ENCODE assay signal across 16 cellular contexts in genomic region chr19:3100747-3101730, GRCh38. TPM values are rescaled to one million over a fixed set of nuclear protein-coding genes. Genes with fewer than 3 reads are reported as not detected.
DNase-seq lines count a peak whose midpoint lies in the region; ATAC-seq, FAIRE-seq and TF ChIP-seq lines count a peak whose summit lies in the region.
"Had no signal": no experiment of that assay in that cellular context is flagged by ENCODE, and none has a peak within 500 bp of the region (broad histone marks: within the 10 kb centered on the region; RNA-seq: fewer than 3 reads in every experiment).

No MANE protein-coding gene starts in this region.

- dilution Hi-C loops in mammary epithelial cell (cut with HindIII; ENCODE audit: low sequenced_read_pairs): loop anchor here (5.0 kb wide), 3 partner anchors 44 to 79 kb away; partner anchors contain the start of gene S1PR4

- H3K9ac ChIP-seq in mammary epithelial cell (ENCODE audit: insufficient read depth, low read length) (no peak overlapping the region), HepG2 (ENCODE audit: insufficient read depth, low read depth, low read length) (no peak overlapping the region), skeletal muscle tissue (ENCODE audit: low read depth in 1 of 3, low read length in 3 of 3) (peak overlapping the region; percentile 6 to 99 (median 10))

- CTCF ChIA-PET in MCF 10A (lab: Yijun Ruan, JAX) (interaction anchor here (0.5 to 1.7 kb wide), 4 partner anchors 8 to 115 kb away, joined by 3 to 9 read pairs (median 4); no protein-coding TSS in a partner anchor), mammary epithelial cell (lab: Charles Lee; ENCODE audit: low non-redundant PET) (no interaction called here), HepG2 (lab: Yijun Ruan, JAX; ENCODE audit: low intra/inter-chr PET ratio, low total read pairs) (no interaction called here)

- H3K36me3 ChIP-seq in mammary epithelial cell (ENCODE audit: insufficient read depth, low read length) (no peaks in the 10 kb centered on the region), WERI-Rb-1 (peaks cover 3% of the 10 kb centered on the region; the same call in 1 of the 2 replicates), HepG2 (replicated peaks in 1 of 2; ENCODE audit: control insufficient read depth in 1 of 2, insufficient read depth in 2 of 2, low read length in 2 of 2) (no peaks in the 10 kb centered on the region; a peak in 1 of 5 replicates), skeletal muscle tissue (ENCODE audit: control insufficient read depth in 3 of 3, insufficient read depth in 3 of 3, low read length in 3 of 3) (peaks cover 0 to 2% (median 0%) of the 10 kb centered on the region in 3 donors)

- peaks cover 33% of the 10 kb centered on the region for H3K4me1 ChIP-seq in mammary epithelial cell (ENCODE audit: insufficient read depth, low read length)
- peaks cover 48% of the 10 kb centered on the region for H3K4me1 ChIP-seq in HepG2 (ENCODE audit: insufficient read depth, low read length)
- H3K4me1 ChIP-seq in skeletal muscle tissue (ENCODE audit: control insufficient read depth in 3 of 3, insufficient read depth in 3 of 3, low read length in 3 of 3): peaks cover 66 to 87% (median 81%) of the 10 kb centered on the region in 3 donors

- no peaks in the 10 kb centered on the region for H3K27me3 Mint-ChIP-seq in MCF 10A (ENCODE audit: insufficient read depth, unreplicated experiment)
- peaks cover 4% of the 10 kb centered on the region for H3K27me3 Mint-ChIP-seq in nephron progenitor cell (ENCODE audit: low read depth, poor library complexity)

- H2AFZ ChIP-seq in mammary epithelial cell (ENCODE audit: low read depth, low read length): no peak overlapping the region
- H2AFZ ChIP-seq in HepG2 (ENCODE audit: low read length): no peak overlapping the region

- ATAC-seq in HepG2: no peak
- ATAC-seq in GM21360 (IDR thresholded peaks at IDR 0.05; ENCODE audit: unreplicated experiment): no peak
- ATAC-seq in HG02981 (IDR thresholded peaks at IDR 0.05; ENCODE audit: unreplicated experiment): no peak

- in situ Hi-C loops in mammary epithelial cell (cut with MboI; ENCODE audit: low sequenced_read_pairs in 2 of 2): loop anchor here (10.0 kb wide), 2 partner anchors 136 to 146 kb away; no protein-coding TSS in a partner anchor
- in situ Hi-C loops in HepG2 (cut with HindIII; ENCODE audit: extremely low pct_ligation_motif_present, low pct_unique_long_range_greater_than_20kb): no loop called here

- no peak for FAIRE-seq in HepG2 (lab: Jason Lieb, UNC)

- TF ChIP-seq EP300 in HepG2 (IDR thresholded peaks at IDR 0.05; ENCODE audit: low read depth in 2 of 2, low read length in 2 of 2) (no peak), HepG2 (CRISPR knock-in tag; IDR thresholded peaks at IDR 0.05; ENCODE audit: borderline replicate concordance) (no peak)

- no peak for TF ChIP-seq POLR2A in HepG2 (IDR thresholded peaks at IDR 0.05; ENCODE audit: insufficient read depth in 1 of 2, low read depth in 2 of 2, low read length in 2 of 2)

- H3K4me3 ChIP-seq in mammary epithelial cell (replicated peaks in 1 of 3; ENCODE audit: insufficient read depth in 1 of 3, low read depth in 2 of 3, low read length in 3 of 3): no peak overlapping the region
- no peak overlapping the region for H3K4me3 ChIP-seq in WERI-Rb-1 (ENCODE audit: low read depth, low read length)
- no peak overlapping the region for H3K4me3 ChIP-seq in HepG2 (replicated peaks in 1 of 3; ENCODE audit: insufficient read depth in 1 of 3, low read depth in 2 of 3, low read length in 3 of 3)
- H3K4me3 ChIP-seq in skeletal muscle tissue (ENCODE audit: low read length in 3 of 3): no peak overlapping the region

- H3K4me1 Mint-ChIP-seq in MCF 10A (ENCODE audit: insufficient read depth, unreplicated experiment) (peaks cover 22% of the 10 kb centered on the region), nephron progenitor cell (peaks cover 20% of the 10 kb centered on the region)

- no TSS peak for BruUV-seq in MCF 10A (replicated peaks; lab: Mats Ljungman, UMichigan)
- no TSS peak for BruUV-seq in mammary epithelial cell (replicated peaks; lab: Mats Ljungman, UMichigan)
- BruUV-seq in HepG2 (replicated peaks; lab: Mats Ljungman, UMichigan): no TSS peak

- intact Hi-C loops in MCF 10A (cut with micrococcal nuclease) (no loop called here), mammary epithelial cell (cut with micrococcal nuclease) (loop anchor here (10.0 kb wide), 1 partner anchor 216 kb away; no protein-coding TSS in a partner anchor), HepG2 (cut with micrococcal nuclease; ENCODE audit: unreplicated experiment) (no loop called here)

- TF ChIP-seq CTCF in MCF 10A (IDR thresholded peaks at IDR 0.05; ENCODE audit: unreplicated experiment) (no peak), mammary epithelial cell (conservative IDR thresholded peaks at IDR 0.05 in 1 of 2, IDR thresholded peaks at IDR 0.05 in 1 of 2; ENCODE audit: extremely low read depth in 1 of 2, insufficient read depth in 1 of 2, low read depth in 1 of 2, low read length in 2 of 2) (no peak), WERI-Rb-1 (IDR thresholded peaks at IDR 0.05; ENCODE audit: low read depth, low read length) (no peak), HepG2 (CRISPR knock-in tag; IDR thresholded peaks at IDR 0.05) (no peak), nephron progenitor cell (IDR thresholded peaks at IDR 0.05) (no peak)

- DNase-seq in MCF 10A (ENCODE audit: unreplicated experiment) (no peak), mammary epithelial cell (no peak), WERI-Rb-1 (no peak), HepG2 (ENCODE audit: low spot score) (no peak), nephron progenitor cell (no peak)
- DNase-seq: DMS153, EL, H9, NCI-H146, NCI-H2227 treated with DMSO at 0.1 percent for 48 hours, NCI-H524 treated with DMSO at 0.1 percent for 48 hours, OCI-M1 had no signal

- TF ChIP-seq RAD21 in HepG2 (CRISPR knock-in tag; IDR thresholded peaks at IDR 0.05): no peak

- H3K27me3 ChIP-seq in mammary epithelial cell (ENCODE audit: insufficient read depth, low read length) (no peaks in the 10 kb centered on the region), WERI-Rb-1 (ENCODE audit: insufficient read depth, low read depth, severe bottlenecking) (no peaks in the 10 kb centered on the region), HepG2 (ENCODE audit: control insufficient read depth in 1 of 2, insufficient read depth in 2 of 2, low read length in 2 of 2) (no peaks in the 10 kb centered on the region), skeletal muscle tissue (ENCODE audit: control insufficient read depth in 3 of 3, insufficient read depth in 3 of 3, low read length in 3 of 3) (no peaks in the 10 kb centered on the region)

- no peak overlapping the region for H3K4me2 ChIP-seq in mammary epithelial cell (ENCODE audit: insufficient read depth, low read depth, low read length)
- no peak overlapping the region for H3K4me2 ChIP-seq in HepG2 (ENCODE audit: low read depth, low read length)

- H3K36me3 Mint-ChIP-seq in MCF 10A (ENCODE audit: insufficient read depth, unreplicated experiment) (peaks cover 7% of the 10 kb centered on the region), nephron progenitor cell (ENCODE audit: low read depth) (no peaks in the 10 kb centered on the region)

- H3K27ac ChIP-seq in mammary epithelial cell (ENCODE audit: insufficient read depth, low read depth, low read length) (no peak overlapping the region), WERI-Rb-1 (peak overlapping the region; percentile 43), HepG2 (ENCODE audit: extremely low read length, insufficient read depth, low read length) (no peak overlapping the region), skeletal muscle tissue (ENCODE audit: low read depth, low read length) (no peak overlapping the region)
- H3K27ac ChIP-seq: 22Rv1 had no signal

- WGBS in mammary epithelial cell (ENCODE audit: low coverage, missing lambda C conversion rate): 84% methylated on average over 28 of the region's 34 CpGs
- 80% methylated on average over 8 of the region's 34 CpGs for WGBS in HepG2 (ENCODE audit: low lambda C conversion rate)

- peak overlapping the region; percentile 20 for H3K27ac Mint-ChIP-seq in MCF 10A (ENCODE audit: low read depth, unreplicated experiment)
- no peak overlapping the region for H3K27ac Mint-ChIP-seq in nephron progenitor cell

- peaks cover 94% of the 10 kb centered on the region for H3K79me2 ChIP-seq in mammary epithelial cell (ENCODE audit: insufficient read depth, low read length)
- H3K79me2 ChIP-seq in HepG2 (ENCODE audit: insufficient read depth, low read length): peaks cover 78% of the 10 kb centered on the region

- H3K9me3 ChIP-seq in mammary epithelial cell (replicated peaks; ENCODE audit: insufficient read depth, low read length) (no peaks in the 10 kb centered on the region), WERI-Rb-1 (ENCODE audit: severe bottlenecking) (no peaks in the 10 kb centered on the region), HepG2 (ENCODE audit: low read length) (no peaks in the 10 kb centered on the region), skeletal muscle tissue (ENCODE audit: control insufficient read depth in 3 of 3, low read length in 3 of 3) (no peaks in the 10 kb centered on the region)

- H3K4me3 Mint-ChIP-seq in MCF 10A (ENCODE audit: unreplicated experiment) (no peak overlapping the region), nephron progenitor cell (no peak overlapping the region)
- H3K4me3 Mint-ChIP-seq: H9 had no signal

- POLR2A ChIA-PET in MCF 10A (lab: Yijun Ruan, JAX) (no interaction called here), HepG2 (lab: Yijun Ruan, JAX) (no interaction called here)

- H3K9me3 Mint-ChIP-seq in MCF 10A (ENCODE audit: unreplicated experiment): no peaks in the 10 kb centered on the region
- H3K9me3 Mint-ChIP-seq in nephron progenitor cell: no peaks in the 10 kb centered on the region
- H3K9me3 Mint-ChIP-seq: H9 had no signal

- H4K20me1 ChIP-seq in mammary epithelial cell (ENCODE audit: insufficient read depth, low read length) (peaks cover 2% of the 10 kb centered on the region), HepG2 (ENCODE audit: insufficient read depth, low read length) (peaks cover 25% of the 10 kb centered on the region; the same call in 1 of the 2 replicates)

RNA-seq across cellular contexts. Expression of gene GNA11, which starts 6.9 kb away (rescaled TPM):
- 40.9 and 48.1 TPM in 2 replicates for total RNA-seq in MCF 10A (2022)
- 10 to 100 TPM; 68.1 to 91.4 TPM for total RNA-seq in mammary epithelial cell
- polyA plus RNA-seq in mammary epithelial cell: 67.4 TPM
- polyA minus RNA-seq in mammary epithelial cell: 86.9 TPM
- 18.8 and 26.8 TPM in 2 replicates for total RNA-seq in HepG2 (2016; rRNA removed; fragmentation: Illumina TruSeq; extraction: Trizol)
- total RNA-seq in HepG2 (2016; cell fraction: cytosol; rRNA removed; fragmentation: Illumina TruSeq; extraction: Trizol; ENCODE audit: low read depth): 4.5 and 5.5 TPM in 2 replicates
- total RNA-seq in HepG2 (2016; cell fraction: insoluble cytoplasmic fraction; rRNA removed; fragmentation: Illumina TruSeq; extraction: Trizol): 16.2 and 28.2 TPM in 2 replicates
- 20.2 and 20.3 TPM in 2 replicates for total RNA-seq in HepG2 (2016; cell fraction: membrane; rRNA removed; fragmentation: Illumina TruSeq; extraction: Trizol)
- 13.2 and 15.8 TPM in 2 replicates for total RNA-seq in HepG2 (2016; cell fraction: nucleus; rRNA removed; fragmentation: Illumina TruSeq; extraction: Trizol)
- polyA plus RNA-seq in HepG2 (2011; rRNA removed): 16.0 and 16.8 TPM in 2 replicates
- polyA plus RNA-seq in HepG2 (2011; cell fraction: cytosol; rRNA removed): 18.0 and 19.4 TPM in 2 replicates
- 24.5 and 30.8 TPM in 2 replicates for polyA plus RNA-seq in HepG2 (2011; cell fraction: nucleus; rRNA removed)
- 21.5 and 25.5 TPM in 2 replicates for polyA plus RNA-seq in HepG2 (2012)
- polyA plus RNA-seq in HepG2 (2016; cell fraction: cytosol; fragmentation: Illumina TruSeq; extraction: Trizol; ENCODE audit: low read depth): 4.2 and 4.6 TPM in 2 replicates
- 25.9 and 33.9 TPM in 2 replicates for polyA plus RNA-seq in HepG2 (2016; cell fraction: insoluble cytoplasmic fraction; fragmentation: Illumina TruSeq; extraction: Trizol; ENCODE audit: low read depth)
- polyA plus RNA-seq in HepG2 (2016; cell fraction: membrane; fragmentation: Illumina TruSeq; extraction: Trizol; ENCODE audit: low read depth): 14.1 and 15.9 TPM in 2 replicates
- 31.1 and 31.9 TPM in 2 replicates for polyA plus RNA-seq in HepG2 (2016; cell fraction: nucleus; fragmentation: Illumina TruSeq; extraction: Trizol; ENCODE audit: insufficient read depth, low read depth)
- 36.6 and 52.6 TPM in 2 replicates for polyA minus RNA-seq in HepG2 (2011; rRNA and poly(A)+ RNA removed; ENCODE audit: low replicate concordance)
- 10.8 and 16.8 TPM in 2 replicates for polyA minus RNA-seq in HepG2 (2011; cell fraction: cytosol; rRNA and poly(A)+ RNA removed)
- polyA minus RNA-seq in HepG2 (2011; cell fraction: nucleus; rRNA and poly(A)+ RNA removed): 6.7 and 7.1 TPM in 2 replicates
- 37.1 TPM for total RNA-seq in skeletal muscle tissue

RNA-seq across cellular contexts. Expression of gene GNA15, which starts 34.8 kb away (rescaled TPM):
- total RNA-seq in MCF 10A (2022): 32.9 and 47.1 TPM in 2 replicates
- 100 to 1,000 TPM in 1 of 2 donors, 10 to 100 TPM in 1; 28.7 to 110 TPM for total RNA-seq in mammary epithelial cell
- 57.1 TPM for polyA plus RNA-seq in mammary epithelial cell
- 43.7 TPM for polyA minus RNA-seq in mammary epithelial cell
- not detected in 2 replicates for total RNA-seq in HepG2 (2016; rRNA removed; fragmentation: Illumina TruSeq; extraction: Trizol)
- not detected in 2 replicates for total RNA-seq in HepG2 (2016; cell fraction: cytosol; rRNA removed; fragmentation: Illumina TruSeq; extraction: Trizol; ENCODE audit: low read depth)
- total RNA-seq in HepG2 (2016; cell fraction: insoluble cytoplasmic fraction; rRNA removed; fragmentation: Illumina TruSeq; extraction: Trizol): not detected in 2 replicates
- total RNA-seq in HepG2 (2016; cell fraction: membrane; rRNA removed; fragmentation: Illumina TruSeq; extraction: Trizol): not detected in 2 replicates
- not detected in 2 replicates for total RNA-seq in HepG2 (2016; cell fraction: nucleus; rRNA removed; fragmentation: Illumina TruSeq; extraction: Trizol)
- polyA plus RNA-seq in HepG2 (2011; rRNA removed): not detected in 2 replicates
- 0.04 TPM in 1 of 2 replicates, not detected in the other for polyA plus RNA-seq in HepG2 (2011; cell fraction: cytosol; rRNA removed)
- not detected in 2 replicates for polyA plus RNA-seq in HepG2 (2011; cell fraction: nucleus; rRNA removed)
- polyA plus RNA-seq in HepG2 (2012): not detected in 2 replicates
- polyA plus RNA-seq in HepG2 (2016; cell fraction: cytosol; fragmentation: Illumina TruSeq; extraction: Trizol; ENCODE audit: low read depth): not detected in 2 replicates
- not detected in 2 replicates for polyA plus RNA-seq in HepG2 (2016; cell fraction: insoluble cytoplasmic fraction; fragmentation: Illumina TruSeq; extraction: Trizol; ENCODE audit: low read depth)
- polyA plus RNA-seq in HepG2 (2016; cell fraction: membrane; fragmentation: Illumina TruSeq; extraction: Trizol; ENCODE audit: low read depth): 0.08 TPM in 1 of 2 replicates, not detected in the other
- polyA plus RNA-seq in HepG2 (2016; cell fraction: nucleus; fragmentation: Illumina TruSeq; extraction: Trizol; ENCODE audit: insufficient read depth, low read depth): 0.22 TPM in 1 of 2 replicates, not detected in the other
- polyA minus RNA-seq in HepG2 (2011; rRNA and poly(A)+ RNA removed; ENCODE audit: low replicate concordance): 0.10 and 0.61 TPM in 2 replicates
- polyA minus RNA-seq in HepG2 (2011; cell fraction: cytosol; rRNA and poly(A)+ RNA removed): not detected in 2 replicates
- polyA minus RNA-seq in HepG2 (2011; cell fraction: nucleus; rRNA and poly(A)+ RNA removed): not detected in 2 replicates
- total RNA-seq in skeletal muscle tissue: 3.1 TPM
- total RNA-seq: H9 had no signal

RNA-seq across cellular contexts. Expression of gene TLE5, which starts 38.7 kb away (rescaled TPM):
- total RNA-seq in MCF 10A (2022) (266 and 273 TPM in 2 replicates), mammary epithelial cell (100 to 1,000 TPM; 348 to 349 TPM), HepG2 (2016; rRNA removed; fragmentation: Illumina TruSeq; extraction: Trizol) (51.6 and 62.8 TPM in 2 replicates), skeletal muscle tissue (98.1 TPM)
- polyA plus RNA-seq in mammary epithelial cell (370 TPM), HepG2 (2011; rRNA removed) (189 and 246 TPM in 2 replicates)
- polyA minus RNA-seq in mammary epithelial cell: 319 TPM
- total RNA-seq in HepG2 (2016; cell fraction: cytosol; rRNA removed; fragmentation: Illumina TruSeq; extraction: Trizol; ENCODE audit: low read depth): 148 and 187 TPM in 2 replicates
- total RNA-seq in HepG2 (2016; cell fraction: insoluble cytoplasmic fraction; rRNA removed; fragmentation: Illumina TruSeq; extraction: Trizol): 41.9 and 63.2 TPM in 2 replicates
- 155 and 189 TPM in 2 replicates for total RNA-seq in HepG2 (2016; cell fraction: membrane; rRNA removed; fragmentation: Illumina TruSeq; extraction: Trizol)
- total RNA-seq in HepG2 (2016; cell fraction: nucleus; rRNA removed; fragmentation: Illumina TruSeq; extraction: Trizol): 29.0 and 32.6 TPM in 2 replicates
- 170 and 253 TPM in 2 replicates for polyA plus RNA-seq in HepG2 (2011; cell fraction: cytosol; rRNA removed)
- polyA plus RNA-seq in HepG2 (2011; cell fraction: nucleus; rRNA removed): 312 and 359 TPM in 2 replicates
- 157 and 182 TPM in 2 replicates for polyA plus RNA-seq in HepG2 (2012)
- polyA plus RNA-seq in HepG2 (2016; cell fraction: cytosol; fragmentation: Illumina TruSeq; extraction: Trizol; ENCODE audit: low read depth): 365 and 380 TPM in 2 replicates
- polyA plus RNA-seq in HepG2 (2016; cell fraction: insoluble cytoplasmic fraction; fragmentation: Illumina TruSeq; extraction: Trizol; ENCODE audit: low read depth): 90.9 and 108 TPM in 2 replicates
- 308 and 330 TPM in 2 replicates for polyA plus RNA-seq in HepG2 (2016; cell fraction: membrane; fragmentation: Illumina TruSeq; extraction: Trizol; ENCODE audit: low read depth)
- polyA plus RNA-seq in HepG2 (2016; cell fraction: nucleus; fragmentation: Illumina TruSeq; extraction: Trizol; ENCODE audit: insufficient read depth, low read depth): 105 and 117 TPM in 2 replicates
- 213 and 462 TPM in 2 replicates for polyA minus RNA-seq in HepG2 (2011; rRNA and poly(A)+ RNA removed; ENCODE audit: low replicate concordance)
- 159 and 180 TPM in 2 replicates for polyA minus RNA-seq in HepG2 (2011; cell fraction: cytosol; rRNA and poly(A)+ RNA removed)
- polyA minus RNA-seq in HepG2 (2011; cell fraction: nucleus; rRNA and poly(A)+ RNA removed): 36.2 and 46.2 TPM in 2 replicates

Comparison
In these comparisons a context has a peak if more than half of its experiments do, and no peak if none do; other contexts are left out.
1. H3K9ac ChIP-seq: peak in skeletal muscle tissue (3 of 3); none in mammary epithelial cell (single experiment) and HepG2 (single experiment).